In genomic region chr12:22626429-22626828, GRCh38 we compare ENCODE assay signal across 8 cellular contexts. TPM values are rescaled to one million over a fixed set of nuclear protein-coding genes. Genes with fewer than 3 reads are reported as not detected.
A peak's percentile ranks its signal among the peaks of the same experiment; 100 is the strongest.
DNase-seq lines count a peak whose midpoint lies in the region; ATAC-seq and TF ChIP-seq lines count a peak whose summit lies in the region.

No MANE protein-coding gene starts in this region.

- intact Hi-C loops in mucosa of descending colon (cut with DNase I, micrococcal nuclease): loop anchor here (5.0 to 10.0 kb wide), 2 partner anchors 82 to 84 kb away; partner anchors contain the start of gene C2CD5 (in 2 of the 2)

- H3K4me1 ChIP-seq in HAP-1: peaks cover 12% of the 10 kb centered on the region
- peaks cover 21% of the 10 kb centered on the region for H3K4me1 ChIP-seq in mucosa of descending colon (ENCODE audit: low read depth)
- peaks cover 23 to 39% (median 27%) of the 10 kb centered on the region in 4 donors for H3K4me1 ChIP-seq in upper lobe of left lung

- no peak for TF ChIP-seq EP300 in upper lobe of left lung (IDR thresholded peaks at IDR 0.05)

- H3K36me3 ChIP-seq in HAP-1 (replicated peaks): peaks cover 10% of the 10 kb centered on the region
- H3K36me3 ChIP-seq in mucosa of descending colon (ENCODE audit: low read depth): peaks cover 3% of the 10 kb centered on the region
- H3K36me3 ChIP-seq in upper lobe of left lung: peaks cover 0 to 2% (median 0%) of the 10 kb centered on the region in 4 donors

- ATAC-seq in mucosa of descending colon (no peak), upper lobe of left lung (ENCODE audit: low FRiP score in 2 of 2) (no peak)

- H3K27ac ChIP-seq in caudate nucleus (ENCODE audit: low read depth, low read length) (peak overlapping the region; percentile 97), upper lobe of left lung (peak overlapping the region; percentile 96 to 99 (median 98))

- in situ Hi-C loops in HAP-1 (cut with MboI; ENCODE audit: low sequenced_read_pairs): loop anchor here (25.0 kb wide), 2 partner anchors 89 to 964 kb away; partner anchors contain the start of genes C2CD5 and LDHB

- H3K27me3 ChIP-seq in HAP-1 (ENCODE audit: low read depth) (no peaks in the 10 kb centered on the region), upper lobe of left lung (no peaks in the 10 kb centered on the region)

- DNase-seq in NOMO-1 treated with DMSO at 0.1 percent for 48 hours (lab: John Stamatoyannopoulos, UW; ENCODE audit: unreplicated experiment) (peak; percentile 18), NOMO-1 treated with dmso at 0.1 percent for 144 hours (lab: John Stamatoyannopoulos, UW; ENCODE audit: unreplicated experiment) (no peak), HAP-1 (ENCODE audit: low spot score in 2 of 2) (no peak), NCI-H69 (lab: John Stamatoyannopoulos, UW) (peak; percentile 26), caudate nucleus (lab: John Stamatoyannopoulos, UW) (no peak), mucosa of descending colon (peak in 1 of 3 donors; percentile 34), upper lobe of left lung (no peak), UCSD-AML1 (lab: John Stamatoyannopoulos, UW; ENCODE audit: unreplicated experiment) (no peak)

- TF ChIP-seq POLR2A in upper lobe of left lung (IDR thresholded peaks at IDR 0.05): no peak

- no peak for TF ChIP-seq CTCF in mucosa of descending colon (IDR thresholded peaks at IDR 0.05)
- TF ChIP-seq CTCF in upper lobe of left lung (IDR thresholded peaks at IDR 0.05): no peak

- WGBS in upper lobe of left lung, 2 donors: 9 to 11% methylated on average over 4 of the region's 4 CpGs

- H3K9me3 ChIP-seq in HAP-1 (no peaks in the 10 kb centered on the region), mucosa of descending colon (no peaks in the 10 kb centered on the region), upper lobe of left lung (no peaks in the 10 kb centered on the region)

- H3K4me3 ChIP-seq in HAP-1 (peak overlapping the region; percentile 71), mucosa of descending colon (peak overlapping the region; percentile 79), upper lobe of left lung (peak overlapping the region; percentile 62 to 90 (median 73))

RNA-seq across cellular contexts. Expression of gene ETNK1, which starts 1.5 kb away (rescaled TPM):
- total RNA-seq in mucosa of descending colon: 100 to 1,000 TPM in 2 of 3 donors, 10 to 100 TPM in 1; 81.3 to 166 (median 115) TPM
- total RNA-seq in upper lobe of left lung: 10 to 100 TPM; 17.2 to 69.7 (median 47.5) TPM

Comparison
In these comparisons a context has a peak if more than half of its experiments do, and no peak if none do; other contexts are left out.
1. DNase-seq: peak in NOMO-1 treated with DMSO at 0.1 percent for 48 hours (single experiment) and NCI-H69 (single experiment); none in NOMO-1 treated with dmso at 0.1 percent for 144 hours (single experiment), HAP-1 (0 of 2), caudate nucleus (0 of 61), upper lobe of left lung (0 of 2) and UCSD-AML1 (single experiment).
2. Peak in every context shown above with its lines, with median percentiles within 50 percentile points of each other: H3K4me3 ChIP-seq.